ENCODE assay signal across 15 cellular contexts in the genomic region with DNA sequence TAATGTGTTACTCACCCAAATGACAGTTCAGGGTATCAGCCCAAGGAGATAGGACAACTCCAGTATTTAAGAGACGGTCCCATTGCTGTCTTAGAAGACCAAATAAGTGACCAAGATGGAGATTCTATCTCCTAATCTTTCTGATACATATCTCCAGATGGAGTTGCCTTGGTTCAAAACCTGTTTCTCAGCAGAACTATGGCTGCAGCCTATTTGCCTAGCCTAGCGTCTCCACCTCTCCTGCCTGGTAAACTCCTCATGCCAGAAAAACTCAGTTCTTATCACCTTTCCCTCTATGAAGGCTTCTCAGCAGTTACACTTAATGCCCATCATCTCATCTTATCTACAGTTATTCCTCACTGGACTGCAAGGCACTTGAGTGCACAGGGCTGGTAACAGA. TPM values are rescaled to one million over a fixed set of nuclear protein-coding genes. Genes with fewer than 3 reads are reported as not detected.
DNase-seq lines count a peak whose midpoint lies in the region; ATAC-seq and TF ChIP-seq lines count a peak whose summit lies in the region.
"Had no signal": no experiment of that assay in that cellular context is flagged by ENCODE, and none has a peak within 500 bp of the region (broad histone marks: within the 10 kb centered on the region; RNA-seq: fewer than 3 reads in every experiment).

No MANE protein-coding gene starts in this region.

- peak overlapping the region; percentile 72 to 79 (median 78) for H3K4me3 Mint-ChIP-seq in CD4-positive, CD25-positive, alpha-beta regulatory T cell
- peak overlapping the region; percentile 26 for H3K4me3 Mint-ChIP-seq in activated T-helper 17 cell treated with anti-CD3 and anti-CD28 coated beads, Interleukin-2, amount 50 U/mL, for 72 hours
- peak overlapping the region; percentile 52 for H3K4me3 Mint-ChIP-seq in mesothelial cell of epicardium
- H3K4me3 Mint-ChIP-seq: dendritic cell treated with granulocyte-macrophage colony-stimulating factor and Interleukin-4, amounts not matched to agents 40 ng/mL and 50 ng/mL, for 4 days had no signal

- no peaks in the 10 kb centered on the region for H3K36me3 ChIP-seq in CD4-positive, CD25-positive, alpha-beta regulatory T cell (ENCODE audit: control insufficient read depth, insufficient read depth, low read length)
- no peaks in the 10 kb centered on the region for H3K36me3 ChIP-seq in body of pancreas (replicated peaks in 1 of 2; ENCODE audit: insufficient read depth in 1 of 2, low read depth in 2 of 2)

- H3K9me3 Mint-ChIP-seq in CD4-positive, CD25-positive, alpha-beta regulatory T cell, result peaks cover 0 to 1% (median 0%) of the 10 kb centered on the region in 7 donors
- no peaks in the 10 kb centered on the region for H3K9me3 Mint-ChIP-seq in activated T-helper 17 cell treated with anti-CD3 and anti-CD28 coated beads, Interleukin-2, amount 50 U/mL, for 72 hours
- H3K9me3 Mint-ChIP-seq in mesothelial cell of epicardium, result no peaks in the 10 kb centered on the region
- H3K9me3 Mint-ChIP-seq: dendritic cell treated with granulocyte-macrophage colony-stimulating factor and Interleukin-4, amounts not matched to agents 40 ng/mL and 50 ng/mL, for 4 days had no signal

- no peak for TF ChIP-seq CTCF in mesothelial cell of epicardium (IDR thresholded peaks at IDR 0.05; ENCODE audit: unreplicated experiment)
- no peak for TF ChIP-seq CTCF in body of pancreas (IDR thresholded peaks at IDR 0.05)

- no peak overlapping the region for H3K27ac ChIP-seq in CD4-positive, CD25-positive, alpha-beta regulatory T cell (ENCODE audit: insufficient read depth, low read length, poor library complexity, severe bottlenecking)
- H3K27ac ChIP-seq in body of pancreas, result no peak overlapping the region
- H3K27ac ChIP-seq: parathyroid adenoma had no signal

- H3K4me1 ChIP-seq in CD4-positive, CD25-positive, alpha-beta regulatory T cell (ENCODE audit: control insufficient read depth, insufficient read depth, low read length, poor library complexity, severe bottlenecking), result peaks cover 14% of the 10 kb centered on the region
- H3K4me1 ChIP-seq in body of pancreas, result peaks cover 17% of the 10 kb centered on the region
- H3K4me1 ChIP-seq: parathyroid adenoma had no signal

- H3K27me3 ChIP-seq in CD4-positive, CD25-positive, alpha-beta regulatory T cell (ENCODE audit: control insufficient read depth, insufficient read depth, low read length), result peaks cover 12% of the 10 kb centered on the region
- H3K27me3 ChIP-seq in body of pancreas, result no peaks in the 10 kb centered on the region

- no peaks in the 10 kb centered on the region for H3K36me3 Mint-ChIP-seq in CD4-positive, CD25-positive, alpha-beta regulatory T cell
- H3K36me3 Mint-ChIP-seq in activated T-helper 17 cell treated with anti-CD3 and anti-CD28 coated beads, Interleukin-2, amount 50 U/mL, for 72 hours (ENCODE audit: low read depth), result no peaks in the 10 kb centered on the region
- no peaks in the 10 kb centered on the region for H3K36me3 Mint-ChIP-seq in mesothelial cell of epicardium

- H3K4me3 ChIP-seq in CD4-positive, CD25-positive, alpha-beta regulatory T cell (ENCODE audit: low read depth, low read length), result no peak overlapping the region
- no peak overlapping the region for H3K4me3 ChIP-seq in body of pancreas

- peak; percentile 36 for DNase-seq in NCI-H82 (lab: John Stamatoyannopoulos, UW)
- DNase-seq in NCI-H82 treated with DMSO at 0.1 percent for 48 hours (lab: John Stamatoyannopoulos, UW; ENCODE audit: unreplicated experiment), result no peak
- DNase-seq in CD4-positive, CD25-positive, alpha-beta regulatory T cell, result no peak
- no peak for DNase-seq in mesothelial cell of epicardium (ENCODE audit: low spot score in 2 of 2, unreplicated experiment in 2 of 2)
- DNase-seq in body of pancreas, result no peak
- DNase-seq in NCI-H1048 (lab: John Stamatoyannopoulos, UW), result no peak
- no peak for DNase-seq in cortex of kidney (lab: John Stamatoyannopoulos, UW)
- DNase-seq: kidney glomerular epithelial cell, midbrain, NCI-H1092 treated with DMSO at 0.1 percent for 48 hours, NCI-H345, SIG-M5 had no signal

- H3K9me3 ChIP-seq in CD4-positive, CD25-positive, alpha-beta regulatory T cell (ENCODE audit: control insufficient read depth in 2 of 2, low read length in 2 of 2), result no peaks in the 10 kb centered on the region
- no peaks in the 10 kb centered on the region for H3K9me3 ChIP-seq in body of pancreas

- WGBS in body of pancreas, 2 donors, result 80 to 90% methylated on average over 2 of the region's 2 CpGs

- H3K4me1 Mint-ChIP-seq in CD4-positive, CD25-positive, alpha-beta regulatory T cell, result peaks cover 0 to 7% (median 2%) of the 10 kb centered on the region in 4 donors
- H3K4me1 Mint-ChIP-seq in activated T-helper 17 cell treated with anti-CD3 and anti-CD28 coated beads, Interleukin-2, amount 50 U/mL, for 72 hours, result no peaks in the 10 kb centered on the region
- H3K4me1 Mint-ChIP-seq in mesothelial cell of epicardium, result peaks cover 3% of the 10 kb centered on the region

- ATAC-seq in CD4-positive, CD25-positive, alpha-beta regulatory T cell (ENCODE audit: low read depth in 2 of 2), result no peak
- ATAC-seq in activated T-helper 17 cell treated with anti-CD3 and anti-CD28 coated beads, Interleukin-2, amount 50 U/mL, for 72 hours (replicated peaks), result no peak
- no peak for ATAC-seq in body of pancreas

- intact Hi-C loops in body of pancreas (cut with DNase I), result no loop called here

- TF ChIP-seq POLR2A in body of pancreas (IDR thresholded peaks at IDR 0.05), result no peak

- peaks cover 35% of the 10 kb centered on the region for H3K27me3 Mint-ChIP-seq in CD4-positive, CD25-positive, alpha-beta regulatory T cell
- H3K27me3 Mint-ChIP-seq in activated T-helper 17 cell treated with anti-CD3 and anti-CD28 coated beads, Interleukin-2, amount 50 U/mL, for 72 hours, result peaks cover 10% of the 10 kb centered on the region
- peaks cover 47% of the 10 kb centered on the region for H3K27me3 Mint-ChIP-seq in mesothelial cell of epicardium (ENCODE audit: low read depth)

- H3K27ac Mint-ChIP-seq in CD4-positive, CD25-positive, alpha-beta regulatory T cell, result no peak overlapping the region
- H3K27ac Mint-ChIP-seq in activated T-helper 17 cell treated with anti-CD3 and anti-CD28 coated beads, Interleukin-2, amount 50 U/mL, for 72 hours, result no peak overlapping the region
- no peak overlapping the region for H3K27ac Mint-ChIP-seq in mesothelial cell of epicardium
- H3K27ac Mint-ChIP-seq: dendritic cell treated with granulocyte-macrophage colony-stimulating factor and Interleukin-4, amounts not matched to agents 40 ng/mL and 50 ng/mL, for 4 days had no signal

RNA-seq across cellular contexts. Expression of a gene that starts 1.2 kb away (rescaled TPM):
- not detected for total RNA-seq in CD4-positive, CD25-positive, alpha-beta regulatory T cell
- under 1 TPM in 1 of 4 donors, not detected in 3; 0.25 TPM for polyA plus RNA-seq in CD4-positive, CD25-positive, alpha-beta regulatory T cell
- total RNA-seq in activated T-helper 17 cell treated with anti-CD3 and anti-CD28 coated beads, Interleukin-2, amount 50 U/mL, for 72 hours, result under 1 TPM; 0.79 to 0.91 TPM
- 0.84 to 1.1 TPM (median 1.1 TPM) in 3 replicates for total RNA-seq in mesothelial cell of epicardium
- under 1 TPM; 0.26 to 0.66 TPM for total RNA-seq in body of pancreas

Comparison
In these comparisons a context has a peak if more than half of its experiments do, and no peak if none do; other contexts are left out.
1. H3K4me3 Mint-ChIP-seq: peak in every context shown above with its lines; median percentile 78 in CD4-positive, CD25-positive, alpha-beta regulatory T cell; 52 in mesothelial cell of epicardium; 26 in activated T-helper 17 cell treated with anti-CD3 and anti-CD28 coated beads, Interleukin-2, amount 50 U/mL, for 72 hours.